Comparison of ENCODE assay signal across 8 cellular contexts in genomic region chr1:84753516-84754375, GRCh38.
DNase-seq lines count a peak whose midpoint lies in the region; ATAC-seq and TF ChIP-seq lines count a peak whose summit lies in the region.

No MANE protein-coding gene starts in this region.

- H3K9me3 ChIP-seq in Peyer's patch (no peaks in the 10 kb centered on the region), testis (no peaks in the 10 kb centered on the region)

- in situ Hi-C loops in Caki2 (cut with HindIII; ENCODE audit: low pct_unique_long_range_greater_than_20kb, low sequenced_read_pairs), result no loop called here

- TF ChIP-seq CTCF in Peyer's patch (IDR thresholded peaks at IDR 0.05) (peak; percentile 50 to 96 (median 92)), testis (IDR thresholded peaks at IDR 0.05) (peak; percentile 76 to 92 (median 80))

- H3K36me3 ChIP-seq in Peyer's patch (no peaks in the 10 kb centered on the region), testis (ENCODE audit: low read depth, missing control alignments) (no peaks in the 10 kb centered on the region)

- intact Hi-C loops in testis (cut with DNase I; ENCODE audit: low total_unique reads), result loop anchor here (10.0 kb wide), 2 partner anchors 129 to 329 kb away; no protein-coding TSS in a partner anchor

- ATAC-seq in GM21367 (IDR thresholded peaks at IDR 0.05; ENCODE audit: unreplicated experiment), result peak; percentile 77

- H3K4me1 ChIP-seq in Peyer's patch (no peaks in the 10 kb centered on the region), testis (no peaks in the 10 kb centered on the region)

- DNase-seq in Caki2 (ENCODE audit: low read depth), result peak; percentile 42
- DNase-seq in KG1 (lab: John Stamatoyannopoulos, UW), result peak; percentile 39
- peak; percentile 51 to 83 (median 82) for DNase-seq in Peyer's patch
- peak; percentile 53 to 55 for DNase-seq in activated T-helper 1 cell treated with anti-CD3 and anti-CD28 coated beads, Interleukin-2, amount 50 U/mL, for 16 hours (ENCODE audit: low read depth in 1 of 2, low spot score in 1 of 2)
- DNase-seq in fibroblast of the conjunctiva (ENCODE audit: low read depth), result peak; percentile 75
- DNase-seq in occipital lobe (lab: John Stamatoyannopoulos, UW), result peak; percentile 65
- peak; percentile 85 for DNase-seq in testis

- TF ChIP-seq POLR2A in Peyer's patch (IDR thresholded peaks at IDR 0.05), result no peak
- TF ChIP-seq POLR2A in testis (IDR thresholded peaks at IDR 0.05), result no peak

- no peaks in the 10 kb centered on the region for H3K27me3 ChIP-seq in Peyer's patch
- no peaks in the 10 kb centered on the region for H3K27me3 ChIP-seq in testis

- WGBS in testis, 2 donors, result 23 to 30% methylated on average over 16 of the region's 16 CpGs

- H3K4me3 ChIP-seq in Peyer's patch (no peak overlapping the region), testis (peak overlapping the region in 1 of 2 donors; percentile 29)

- H3K27ac ChIP-seq in Peyer's patch, result no peak overlapping the region
- H3K27ac ChIP-seq in testis, result no peak overlapping the region
